8 cellular contexts compared by ENCODE assay signal in genomic region chr2:222708274-222708710, GRCh38. TPM values are rescaled to one million over a fixed set of nuclear protein-coding genes. Genes with fewer than 3 reads are reported as not detected.
A peak's percentile ranks its signal among the peaks of the same experiment; 100 is the strongest.
DNase-seq lines count a peak whose midpoint lies in the region; ATAC-seq and TF ChIP-seq lines count a peak whose summit lies in the region.

No MANE protein-coding gene starts in this region.

- no CpG with 5 or more reads among the region's 12 CpGs for WGBS in IMR-90 (ENCODE audit: extremely low coverage in 2 of 2, insufficient read length in 1 of 2), 2 experiments
- 12 to 16% methylated on average over 12 of the region's 12 CpGs for WGBS in tibial nerve, 2 donors

- no peak overlapping the region for H3K4me3 Mint-ChIP-seq in activated T-helper 2 cell treated with anti-CD3 and anti-CD28 coated beads, Interferon-gamma antibody, Interleukin-2, Interleukin-4, amounts not matched to agents 10 μg/mL and 5 μg/mL and 100 μg/mL, durations not matched to agents 14 hours and 24 hours and 36 hours (ENCODE audit: low read depth)
- H3K4me3 Mint-ChIP-seq in osteocyte (ENCODE audit: unreplicated experiment) = no peak overlapping the region

- no peak for TF ChIP-seq POLR2A in IMR-90 (IDR thresholded peaks at IDR 0.05; ENCODE audit: low read depth, low read length)
- no peak for TF ChIP-seq POLR2A in tibial nerve (IDR thresholded peaks at IDR 0.05)

- H2AK9ac ChIP-seq in IMR-90 (replicated peaks; ENCODE audit: low read depth, low read length, poor library complexity) = no peak overlapping the region

- POLR2A ChIA-PET in IMR-90 (lab: Charles Lee; ENCODE audit: unreplicated experiment) = interaction anchor here (0.8 kb wide), 1 partner anchor 152 kb away, joined by 4 read pairs; no protein-coding TSS in a partner anchor

- no peaks in the 10 kb centered on the region for H3K9me3 ChIP-seq in IMR-90 (ENCODE audit: control insufficient read depth, insufficient read depth, low read length)
- no peaks in the 10 kb centered on the region for H3K9me3 ChIP-seq in RWPE2 (ENCODE audit: severe bottlenecking)
- no peaks in the 10 kb centered on the region for H3K9me3 ChIP-seq in tibial nerve

- BruUV-seq in IMR-90 (replicated peaks; lab: Mats Ljungman, UMichigan) = no TSS peak

- H3K4me1 ChIP-seq in IMR-90 (ENCODE audit: control insufficient read depth, insufficient read depth, low read length) (peaks cover 11% of the 10 kb centered on the region), RWPE2 (ENCODE audit: insufficient read depth, poor library complexity, severe bottlenecking) (peaks cover 10% of the 10 kb centered on the region), foreskin keratinocyte (peaks cover 4% of the 10 kb centered on the region), tibial nerve (peaks cover 0 to 23% (median 3%) of the 10 kb centered on the region in 4 donors)

- no peak overlapping the region for H3K18ac ChIP-seq in IMR-90 (ENCODE audit: low read depth, low read length)

- H3K27ac Mint-ChIP-seq in activated T-helper 2 cell treated with anti-CD3 and anti-CD28 coated beads, Interferon-gamma antibody, Interleukin-2, Interleukin-4, amounts not matched to agents 10 μg/mL and 5 μg/mL and 100 μg/mL, durations not matched to agents 14 hours and 24 hours and 36 hours = no peak overlapping the region
- peak overlapping the region; percentile 91 for H3K27ac Mint-ChIP-seq in osteocyte (ENCODE audit: unreplicated experiment)

- no peak overlapping the region for H3K4ac ChIP-seq in IMR-90 (ENCODE audit: low read depth, low read length)

- no peak overlapping the region for H4K5ac ChIP-seq in IMR-90 (ENCODE audit: low read depth, low read length)

- dilution Hi-C loops in IMR-90 (cut with HindIII; ENCODE audit: low sequenced_read_pairs, unreplicated experiment) = no loop called here

- H3K14ac ChIP-seq in IMR-90 (replicated peaks; ENCODE audit: low read depth, low read length) = no peak overlapping the region

- TF ChIP-seq EP300 in tibial nerve (IDR thresholded peaks at IDR 0.05) = peak in 1 of 2 donors; percentile 14

- H4K91ac ChIP-seq in IMR-90 (ENCODE audit: insufficient read depth, low read depth, low read length) = no peak overlapping the region

- TF ChIP-seq CTCF in IMR-90 (conservative IDR thresholded peaks at IDR 0.05; ENCODE audit: low read depth, low read length) (peak; percentile 81), RWPE2 (IDR thresholded peaks at IDR 0.05; ENCODE audit: poor library complexity, severe bottlenecking) (peak; percentile 99), foreskin keratinocyte (conservative IDR thresholded peaks at IDR 0.05) (peak; percentile 98), osteocyte (IDR thresholded peaks at IDR 0.05) (peak; percentile 96), tibial nerve (IDR thresholded peaks at IDR 0.05) (peak; percentile 92 to 98 (median 92))

- CTCF ChIA-PET in IMR-90 (lab: Yijun Ruan, JAX) = interaction anchor here (0.8 to 2.9 kb wide), 7 partner anchors 153 to 250 kb away, joined by 3 to 18 read pairs (median 7); no protein-coding TSS in a partner anchor

- H2BK120ac ChIP-seq in IMR-90 (ENCODE audit: low read depth, low read length) = no peak overlapping the region

- no peak overlapping the region for H2AK5ac ChIP-seq in IMR-90 (ENCODE audit: low read depth, low read length)

- H3K4me1 Mint-ChIP-seq in activated T-helper 2 cell treated with anti-CD3 and anti-CD28 coated beads, Interferon-gamma antibody, Interleukin-2, Interleukin-4, amounts not matched to agents 10 μg/mL and 5 μg/mL and 100 μg/mL, durations not matched to agents 14 hours and 24 hours and 36 hours (ENCODE audit: low read depth) = peaks cover 17% of the 10 kb centered on the region
- peaks cover 69% of the 10 kb centered on the region for H3K4me1 Mint-ChIP-seq in osteocyte (ENCODE audit: unreplicated experiment)

- H3K27me3 Mint-ChIP-seq in activated T-helper 2 cell treated with anti-CD3 and anti-CD28 coated beads, Interferon-gamma antibody, Interleukin-2, Interleukin-4, amounts not matched to agents 10 μg/mL and 5 μg/mL and 100 μg/mL, durations not matched to agents 14 hours and 24 hours and 36 hours (ENCODE audit: low read depth) = peaks cover 31% of the 10 kb centered on the region
- no peaks in the 10 kb centered on the region for H3K27me3 Mint-ChIP-seq in osteocyte (ENCODE audit: unreplicated experiment)

- no peaks in the 10 kb centered on the region for H3K79me1 ChIP-seq in IMR-90 (ENCODE audit: low read depth in 1 of 2, low read length in 2 of 2)

- H2AFZ ChIP-seq in IMR-90 (replicated peaks; ENCODE audit: low read length, poor library complexity) = no peak overlapping the region

- peak overlapping the region; percentile 33 for H2BK5ac ChIP-seq in IMR-90 (ENCODE audit: low read depth, low read length, poor library complexity, severe bottlenecking)

- DNase-seq in GM04504 (ENCODE audit: low read depth) (peak; percentile 32), IMR-90 (peak; percentile 74), RWPE2 (ENCODE audit: low spot score) (no peak), foreskin keratinocyte (peak in 1 of 2 donors; percentile 49), osteocyte (ENCODE audit: extremely low spot score, unreplicated experiment) (peak; percentile 92), tibial nerve (ENCODE audit: low spot score in 2 of 2) (peak; percentile 84 to 96)
- DNase-seq in activated T-helper 2 cell treated with anti-CD3 and anti-CD28 coated beads, Interferon-gamma antibody, Interleukin-2, Interleukin-4, amounts not matched to agents 10 μg/mL and 5 μg/mL and 100 μg/mL, durations not matched to agents 14 hours and 24 hours and 36 hours (ENCODE audit: low spot score) = peak; percentile 53

- H3K23ac ChIP-seq in IMR-90 (ENCODE audit: low read depth, low read length) = no peak overlapping the region

- H3K36me3 Mint-ChIP-seq in activated T-helper 2 cell treated with anti-CD3 and anti-CD28 coated beads, Interferon-gamma antibody, Interleukin-2, Interleukin-4, amounts not matched to agents 10 μg/mL and 5 μg/mL and 100 μg/mL, durations not matched to agents 14 hours and 24 hours and 36 hours (ENCODE audit: low read depth) = no peaks in the 10 kb centered on the region
- H3K36me3 Mint-ChIP-seq in osteocyte (ENCODE audit: unreplicated experiment) = no peaks in the 10 kb centered on the region

- H2BK15ac ChIP-seq in IMR-90 (ENCODE audit: low read depth, low read length) = no peak overlapping the region

- no peak overlapping the region for H3K4me3 ChIP-seq in IMR-90 (ENCODE audit: insufficient read depth, low read depth, low read length)
- H3K4me3 ChIP-seq in RWPE2 (ENCODE audit: severe bottlenecking) = no peak overlapping the region
- no peak overlapping the region for H3K4me3 ChIP-seq in tibial nerve

- H3K36me3 ChIP-seq in IMR-90 (ENCODE audit: control insufficient read depth, insufficient read depth, low read length) = no peaks in the 10 kb centered on the region
- no peaks in the 10 kb centered on the region for H3K36me3 ChIP-seq in RWPE2 (ENCODE audit: low read depth)
- no peaks in the 10 kb centered on the region for H3K36me3 ChIP-seq in tibial nerve

- ATAC-seq in IMR-90 (ENCODE audit: low read depth) (peak; percentile 18), RWPE2 (ENCODE audit: low read depth) (peak; percentile 55; the same call in 2 of the 3 replicates), foreskin keratinocyte (peak; percentile 56), HG02884 (IDR thresholded peaks at IDR 0.05; ENCODE audit: unreplicated experiment) (no peak)

- intact Hi-C loops in IMR-90 (cut with micrococcal nuclease) = loop anchor here (1.0 to 5.0 kb wide), 5 partner anchors 89 to 249 kb away; no protein-coding TSS in a partner anchor
- intact Hi-C loops in activated T-helper 2 cell treated with anti-CD3 and anti-CD28 coated beads, Interferon-gamma antibody, Interleukin-2, Interleukin-4, amounts not matched to agents 10 μg/mL and 5 μg/mL and 100 μg/mL, durations not matched to agents 14 hours and 24 hours and 36 hours (cut with micrococcal nuclease) = loop anchor here (1.0 to 5.0 kb wide), 5 partner anchors 39 to 231 kb away; partner anchors contain the start of gene ACSL3

- no peak overlapping the region for H3K56ac ChIP-seq in IMR-90 (ENCODE audit: extremely low read depth, insufficient read depth, low read length)

- no peak overlapping the region for H3K4me2 ChIP-seq in IMR-90 (ENCODE audit: low read depth, low read length)

- no peaks in the 10 kb centered on the region for H3K27me3 ChIP-seq in IMR-90 (ENCODE audit: control insufficient read depth, insufficient read depth, low read length)
- no peaks in the 10 kb centered on the region for H3K27me3 ChIP-seq in RWPE2 (ENCODE audit: insufficient read depth, poor library complexity, severe bottlenecking)
- no peaks in the 10 kb centered on the region for H3K27me3 ChIP-seq in foreskin keratinocyte
- no peaks in the 10 kb centered on the region for H3K27me3 ChIP-seq in tibial nerve

- H3K9ac ChIP-seq in IMR-90 (ENCODE audit: low read depth, low read length) = no peak overlapping the region

- no peak overlapping the region for H4K8ac ChIP-seq in IMR-90 (ENCODE audit: low read depth in 2 of 2, low read length in 2 of 2)

- in situ Hi-C loops in IMR-90 (cut with MboI; ENCODE audit: low sequenced_read_pairs) = loop anchor here (5.0 kb wide), 1 partner anchor 154 kb away; the partner anchor contains the start of gene ACSL3

- H3K27ac ChIP-seq in IMR-90 (ENCODE audit: insufficient read depth, low read length) (no peak overlapping the region), RWPE2 (ENCODE audit: poor library complexity, severe bottlenecking) (no peak overlapping the region), foreskin keratinocyte (no peak overlapping the region), tibial nerve (no peak overlapping the region)

- no peaks in the 10 kb centered on the region for H4K20me1 ChIP-seq in IMR-90 (ENCODE audit: insufficient read depth, low read length)

- no peak overlapping the region for H2BK20ac ChIP-seq in IMR-90 (ENCODE audit: low read depth, low read length)

- TF ChIP-seq RAD21 in IMR-90 (IDR thresholded peaks at IDR 0.05; ENCODE audit: low read length) = peak; percentile 76

- H3K9me1 ChIP-seq in IMR-90 (ENCODE audit: insufficient read depth, low read length) = peaks cover 5% of the 10 kb centered on the region; the same call in 1 of the 2 replicates

- H3K9me3 Mint-ChIP-seq in activated T-helper 2 cell treated with anti-CD3 and anti-CD28 coated beads, Interferon-gamma antibody, Interleukin-2, Interleukin-4, amounts not matched to agents 10 μg/mL and 5 μg/mL and 100 μg/mL, durations not matched to agents 14 hours and 24 hours and 36 hours = no peaks in the 10 kb centered on the region
- no peaks in the 10 kb centered on the region for H3K9me3 Mint-ChIP-seq in osteocyte (ENCODE audit: unreplicated experiment)

RNA-seq across cellular contexts. Expression of gene MOGAT1, which starts 36.8 kb away (rescaled TPM):
- total RNA-seq in IMR-90 (2012; rRNA removed) (not detected in 2 replicates), foreskin keratinocyte (not detected in 2 replicates), osteocyte (not detected in 2 replicates), tibial nerve (not detected)
- polyA plus RNA-seq in IMR-90 (2012; rRNA removed) (not detected in 2 replicates), foreskin keratinocyte (not detected in 2 replicates)
- polyA plus RNA-seq in IMR-90 (2012; cell fraction: cytosol; rRNA removed) = not detected in 2 replicates
- polyA plus RNA-seq in IMR-90 (2012; cell fraction: nucleus; rRNA removed; ENCODE audit: low replicate concordance) = not detected in 2 replicates
- 0.18 TPM in 1 of 2 replicates, not detected in the other for total RNA-seq in activated T-helper 2 cell treated with anti-CD3 and anti-CD28 coated beads, Interferon-gamma antibody, Interleukin-2, Interleukin-4, amounts not matched to agents 10 μg/mL and 5 μg/mL and 100 μg/mL, durations not matched to agents 14 hours and 24 hours and 36 hours

RNA-seq across cellular contexts. Expression of gene FARSB, which starts 52.4 kb away (rescaled TPM):
- total RNA-seq in IMR-90 (2012; rRNA removed) (21.1 and 27.2 TPM in 2 replicates), foreskin keratinocyte (52.3 and 55.5 TPM in 2 replicates), osteocyte (15.7 and 15.8 TPM in 2 replicates), tibial nerve (10 to 100 TPM; 12.3 to 16.8 (median 13.9) TPM)
- polyA plus RNA-seq in IMR-90 (2012; rRNA removed) (26.9 and 32.5 TPM in 2 replicates), foreskin keratinocyte (43.5 and 52.6 TPM in 2 replicates)
- 5.0 and 8.7 TPM in 2 replicates for polyA plus RNA-seq in IMR-90 (2012; cell fraction: cytosol; rRNA removed)
- polyA plus RNA-seq in IMR-90 (2012; cell fraction: nucleus; rRNA removed; ENCODE audit: low replicate concordance) = 2.2 and 15.2 TPM in 2 replicates
- 47.7 and 49.8 TPM in 2 replicates for total RNA-seq in activated T-helper 2 cell treated with anti-CD3 and anti-CD28 coated beads, Interferon-gamma antibody, Interleukin-2, Interleukin-4, amounts not matched to agents 10 μg/mL and 5 μg/mL and 100 μg/mL, durations not matched to agents 14 hours and 24 hours and 36 hours
